Comparison of ENCODE assay signal across 20 cellular contexts in the genomic region with DNA sequence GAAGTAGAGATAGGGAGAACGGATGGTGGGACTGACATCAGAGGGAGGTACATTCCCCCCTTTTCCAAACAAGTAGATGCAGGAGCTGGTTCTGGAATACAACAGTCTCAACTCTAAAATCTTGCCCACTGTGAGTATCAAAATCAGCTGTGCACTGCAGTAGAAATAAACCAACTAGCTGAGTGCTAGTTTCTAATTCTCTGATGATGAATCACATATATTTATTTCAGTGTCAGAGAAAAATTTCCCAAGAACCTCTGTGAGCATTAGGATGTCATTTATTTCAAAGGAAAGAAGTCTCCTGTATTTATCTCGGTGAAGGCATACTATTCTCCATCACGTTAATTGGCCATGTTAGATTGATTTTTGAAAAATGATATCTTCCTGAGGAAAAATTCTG.
DNase-seq lines count a peak whose midpoint lies in the region; FAIRE-seq and TF ChIP-seq lines count a peak whose summit lies in the region.
"Had no signal": no experiment of that assay in that cellular context is flagged by ENCODE, and none has a peak within 500 bp of the region (broad histone marks: within the 10 kb centered on the region; RNA-seq: fewer than 3 reads in every experiment).

No MANE protein-coding gene starts in this region.

- peak; percentile 49 for DNase-seq in AG10803 (ENCODE audit: low read depth)
- DNase-seq in LHCN-M2 (ENCODE audit: low read depth) = peak; percentile 46
- peak; percentile 34 for DNase-seq in bronchial epithelial cell (ENCODE audit: low read depth)
- peak; percentile 25 for DNase-seq in kidney tubule cell (ENCODE audit: low spot score)
- no peak for DNase-seq in A673 (ENCODE audit: low spot score)
- no peak for DNase-seq in small intestine
- no peak for DNase-seq in hippocampal formation (lab: John Stamatoyannopoulos, UW)
- DNase-seq in activated CD4-positive, alpha-beta T cell treated with anti-CD3 and anti-CD28 coated beads, Interleukin-2, amount 50 U/mL, for 1 hour = no peak
- DNase-seq: activated CD4-positive, alpha-beta T cell treated with anti-CD3 and anti-CD28 coated beads, Interleukin-2, amount 10 ng/mL, durations not matched to agents 7 days and 5 days; immature natural killer cell; NCI-H2029; NCI-H446 treated with DMSO at 0.1 percent for 48 hours; psoas muscle; stimulated activated CD4-positive, alpha-beta T cell treated with anti-CD3 and anti-CD28 coated beads, Interleukin-2, amount 100 ng/mL, for 48 hours; stimulated activated naive CD4-positive, alpha-beta T cell had no signal

- no peak for FAIRE-seq in bronchial epithelial cell (lab: Jason Lieb, UNC)
- no peak for FAIRE-seq in small intestine (lab: Jason Lieb, UNC)
- FAIRE-seq: GM12892, GM19239 had no signal

- no peak overlapping the region for H3K4me3 ChIP-seq in AG10803 (ENCODE audit: low read length)
- no peak overlapping the region for H3K4me3 ChIP-seq in bronchial epithelial cell (ENCODE audit: low read depth, low read length)
- H3K4me3 ChIP-seq in A673 (ENCODE audit: low read depth, low read length, poor library complexity, severe bottlenecking) = no peak overlapping the region
- no peak overlapping the region for H3K4me3 ChIP-seq in small intestine (ENCODE audit: low read depth in 1 of 2, low read length in 2 of 2)
- H3K4me3 ChIP-seq: psoas muscle, smooth muscle cell, thoracic aorta had no signal

- H3K36me3 ChIP-seq in bronchial epithelial cell (ENCODE audit: control insufficient read depth, insufficient read depth, low read length) (no peaks in the 10 kb centered on the region), A673 (ENCODE audit: insufficient read depth, low read length, poor library complexity, severe bottlenecking) (no peaks in the 10 kb centered on the region), small intestine (ENCODE audit: control insufficient read depth in 2 of 2, insufficient read depth in 2 of 2, low read length in 2 of 2) (no peaks in the 10 kb centered on the region)
- H3K36me3 ChIP-seq: thoracic aorta had no signal

- BruUV-seq in A673 (replicated peaks; lab: Mats Ljungman, UMichigan) = no TSS peak

- TF ChIP-seq CTCF in AG10803 (conservative IDR thresholded peaks at IDR 0.05; ENCODE audit: low read length) = no peak
- no peak for TF ChIP-seq CTCF in bronchial epithelial cell (IDR thresholded peaks at IDR 0.05; ENCODE audit: insufficient read depth, low read length, severe bottlenecking)
- TF ChIP-seq CTCF in A673 (conservative IDR thresholded peaks at IDR 0.05; ENCODE audit: low read depth, low read length) = no peak

- no peaks in the 10 kb centered on the region for H3K4me1 ChIP-seq in A673 (ENCODE audit: insufficient read depth, low read length, poor library complexity, severe bottlenecking)
- no peaks in the 10 kb centered on the region for H3K4me1 ChIP-seq in small intestine (ENCODE audit: control insufficient read depth in 2 of 2, insufficient read depth in 1 of 2, low read depth in 1 of 2, low read length in 1 of 2)
- H3K4me1 ChIP-seq: psoas muscle had no signal

- H3K9me3 ChIP-seq in A673 (ENCODE audit: low read depth, low read length, poor library complexity, severe bottlenecking) (no peaks in the 10 kb centered on the region), small intestine (ENCODE audit: control insufficient read depth, low read depth) (no peaks in the 10 kb centered on the region)
- H3K9me3 ChIP-seq: psoas muscle, thoracic aorta had no signal

- WGBS in small intestine, 3 donors = 58 to 81% (median 71%) methylated on average over 3 of the region's 3 CpGs

- H3K27me3 ChIP-seq in bronchial epithelial cell (ENCODE audit: control insufficient read depth, insufficient read depth, low read length) = no peaks in the 10 kb centered on the region
- H3K27me3 ChIP-seq in A673 (replicated peaks; ENCODE audit: insufficient read depth, low read depth, low read length, poor library complexity) = no peaks in the 10 kb centered on the region
- H3K27me3 ChIP-seq in small intestine (ENCODE audit: control insufficient read depth in 2 of 2, insufficient read depth in 2 of 2, low read length in 2 of 2) = no peaks in the 10 kb centered on the region

- intact Hi-C loops in A673 (cut with micrococcal nuclease; ENCODE audit: unreplicated experiment) = no loop called here

- CTCF ChIA-PET in A673 (lab: Charles Lee) = no interaction called here

- H3K27ac ChIP-seq in A673 (ENCODE audit: low read depth, low read length, poor library complexity, severe bottlenecking) = no peak overlapping the region
- no peak overlapping the region for H3K27ac ChIP-seq in small intestine (ENCODE audit: low read depth in 1 of 2, low read length in 1 of 2)
- H3K27ac ChIP-seq: KMS-11, psoas muscle, thoracic aorta had no signal

- POLR2A ChIA-PET in A673 (lab: Charles Lee; ENCODE audit: low non-redundant PET) = no interaction called here

Comparison
In these comparisons a context has a peak if more than half of its experiments do, and no peak if none do; other contexts are left out.
1. DNase-seq: peak in AG10803 (single experiment), LHCN-M2 (single experiment), bronchial epithelial cell (single experiment) and kidney tubule cell (single experiment); none in A673 (single experiment), small intestine (single experiment), hippocampal formation (0 of 2) and activated CD4-positive, alpha-beta T cell treated with anti-CD3 and anti-CD28 coated beads, Interleukin-2, amount 50 U/mL, for 1 hour (single experiment).